Comparison of ENCODE assay signal across 1 cellular context in the genomic region with DNA sequence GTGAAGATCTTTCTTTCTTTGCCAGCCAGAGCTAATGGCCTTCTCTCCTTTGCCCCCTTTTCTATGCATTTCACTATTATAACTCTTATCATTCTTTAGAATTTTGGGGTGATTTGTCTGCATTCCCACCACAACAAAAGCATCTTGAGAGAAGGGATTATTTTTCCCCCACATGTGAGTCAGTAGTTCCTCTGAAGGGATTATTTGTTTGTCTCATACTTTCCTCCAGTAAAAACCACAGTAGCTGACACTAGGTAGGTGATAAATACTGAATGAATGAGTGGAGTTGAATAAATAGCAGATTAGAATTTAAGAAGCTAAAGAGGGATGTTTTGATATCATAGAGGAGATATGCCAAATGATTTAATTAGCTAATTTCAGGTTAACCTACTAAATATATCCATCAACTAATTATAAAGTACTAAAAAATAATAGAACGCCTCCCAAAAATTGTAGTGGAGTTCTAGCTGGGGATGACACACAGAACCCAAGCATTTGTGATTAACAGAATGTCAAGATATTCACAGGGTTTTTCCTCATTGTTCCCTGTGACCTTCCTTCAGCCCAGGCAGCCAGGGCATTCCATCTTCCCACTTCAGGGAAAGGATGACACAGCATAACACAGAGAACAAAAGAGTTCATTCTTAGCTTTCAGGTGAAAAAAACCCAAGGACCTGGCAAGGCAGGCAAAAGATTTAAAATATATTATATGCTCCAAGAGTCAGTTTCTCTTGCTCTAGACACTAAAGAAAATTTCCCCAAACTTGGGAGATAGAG.
TF ChIP-seq lines count a peak whose summit lies in the region.

No MANE protein-coding gene starts in this region.

TF ChIP-seq in GM23338, 12 proteins besides CTCF, POLR2A, EP300 and RAD21 (continued from another document):
- TF ChIP-seq, protein P1, sequence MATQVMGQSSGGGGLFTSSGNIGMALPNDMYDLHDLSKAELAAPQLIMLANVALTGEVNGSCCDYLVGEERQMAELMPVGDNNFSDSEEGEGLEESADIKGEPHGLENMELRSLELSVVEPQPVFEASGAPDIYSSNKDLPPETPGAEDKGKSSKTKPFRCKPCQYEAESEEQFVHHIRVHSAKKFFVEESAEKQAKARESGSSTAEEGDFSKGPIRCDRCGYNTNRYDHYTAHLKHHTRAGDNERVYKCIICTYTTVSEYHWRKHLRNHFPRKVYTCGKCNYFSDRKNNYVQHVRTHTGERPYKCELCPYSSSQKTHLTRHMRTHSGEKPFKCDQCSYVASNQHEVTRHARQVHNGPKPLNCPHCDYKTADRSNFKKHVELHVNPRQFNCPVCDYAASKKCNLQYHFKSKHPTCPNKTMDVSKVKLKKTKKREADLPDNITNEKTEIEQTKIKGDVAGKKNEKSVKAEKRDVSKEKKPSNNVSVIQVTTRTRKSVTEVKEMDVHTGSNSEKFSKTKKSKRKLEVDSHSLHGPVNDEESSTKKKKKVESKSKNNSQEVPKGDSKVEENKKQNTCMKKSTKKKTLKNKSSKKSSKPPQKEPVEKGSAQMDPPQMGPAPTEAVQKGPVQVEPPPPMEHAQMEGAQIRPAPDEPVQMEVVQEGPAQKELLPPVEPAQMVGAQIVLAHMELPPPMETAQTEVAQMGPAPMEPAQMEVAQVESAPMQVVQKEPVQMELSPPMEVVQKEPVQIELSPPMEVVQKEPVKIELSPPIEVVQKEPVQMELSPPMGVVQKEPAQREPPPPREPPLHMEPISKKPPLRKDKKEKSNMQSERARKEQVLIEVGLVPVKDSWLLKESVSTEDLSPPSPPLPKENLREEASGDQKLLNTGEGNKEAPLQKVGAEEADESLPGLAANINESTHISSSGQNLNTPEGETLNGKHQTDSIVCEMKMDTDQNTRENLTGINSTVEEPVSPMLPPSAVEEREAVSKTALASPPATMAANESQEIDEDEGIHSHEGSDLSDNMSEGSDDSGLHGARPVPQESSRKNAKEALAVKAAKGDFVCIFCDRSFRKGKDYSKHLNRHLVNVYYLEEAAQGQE (IDR thresholded peaks at IDR 0.05; ENCODE audit: unreplicated experiment): no peak
